1 cellular context compared by ENCODE assay signal in the genomic region with DNA sequence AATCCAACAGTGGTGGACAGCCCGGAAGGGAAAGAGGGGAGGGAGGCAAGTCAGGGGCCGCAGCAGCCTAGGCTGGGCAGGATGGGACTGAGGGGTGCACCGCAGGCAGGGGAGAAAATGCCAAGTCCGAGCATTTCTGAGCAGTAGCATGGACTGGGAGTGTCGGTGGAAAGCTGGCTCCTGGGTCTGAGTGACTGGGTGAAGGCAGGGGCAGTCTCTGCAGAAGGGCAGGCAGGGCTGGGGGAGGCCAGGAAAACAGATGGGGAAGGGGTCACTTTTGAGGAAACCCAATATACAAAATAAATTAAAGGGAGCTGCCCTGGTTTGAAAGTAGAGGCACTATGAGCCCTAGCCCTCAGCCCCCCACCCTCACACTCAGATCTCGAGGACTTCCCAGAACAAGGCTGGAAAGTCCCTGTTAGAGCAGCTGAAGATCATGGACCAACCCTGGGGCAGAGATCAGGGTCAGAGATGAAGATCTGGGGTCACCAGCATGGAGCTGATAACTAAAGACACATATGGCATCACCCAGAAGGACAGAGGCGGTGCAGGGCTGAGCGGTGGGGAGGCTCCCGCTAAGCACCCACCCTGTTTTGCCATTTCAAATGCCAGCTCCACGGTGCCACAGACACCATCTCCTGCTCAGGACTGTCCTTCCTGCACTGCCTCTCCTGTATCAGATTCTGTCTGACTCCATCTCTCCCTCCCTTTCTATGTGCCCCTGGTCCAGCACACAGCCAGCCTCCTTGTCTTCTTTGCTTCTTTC.
TF ChIP-seq lines count a peak whose summit lies in the region.

No MANE protein-coding gene starts in this region.

TF ChIP-seq in SK-N-SH treated with all-trans-retinoic acid at 6 μM for 48 hours, 23 proteins besides CTCF, POLR2A, EP300 and RAD21 (continued from another document):
- TF ChIP-seq, protein P1, sequence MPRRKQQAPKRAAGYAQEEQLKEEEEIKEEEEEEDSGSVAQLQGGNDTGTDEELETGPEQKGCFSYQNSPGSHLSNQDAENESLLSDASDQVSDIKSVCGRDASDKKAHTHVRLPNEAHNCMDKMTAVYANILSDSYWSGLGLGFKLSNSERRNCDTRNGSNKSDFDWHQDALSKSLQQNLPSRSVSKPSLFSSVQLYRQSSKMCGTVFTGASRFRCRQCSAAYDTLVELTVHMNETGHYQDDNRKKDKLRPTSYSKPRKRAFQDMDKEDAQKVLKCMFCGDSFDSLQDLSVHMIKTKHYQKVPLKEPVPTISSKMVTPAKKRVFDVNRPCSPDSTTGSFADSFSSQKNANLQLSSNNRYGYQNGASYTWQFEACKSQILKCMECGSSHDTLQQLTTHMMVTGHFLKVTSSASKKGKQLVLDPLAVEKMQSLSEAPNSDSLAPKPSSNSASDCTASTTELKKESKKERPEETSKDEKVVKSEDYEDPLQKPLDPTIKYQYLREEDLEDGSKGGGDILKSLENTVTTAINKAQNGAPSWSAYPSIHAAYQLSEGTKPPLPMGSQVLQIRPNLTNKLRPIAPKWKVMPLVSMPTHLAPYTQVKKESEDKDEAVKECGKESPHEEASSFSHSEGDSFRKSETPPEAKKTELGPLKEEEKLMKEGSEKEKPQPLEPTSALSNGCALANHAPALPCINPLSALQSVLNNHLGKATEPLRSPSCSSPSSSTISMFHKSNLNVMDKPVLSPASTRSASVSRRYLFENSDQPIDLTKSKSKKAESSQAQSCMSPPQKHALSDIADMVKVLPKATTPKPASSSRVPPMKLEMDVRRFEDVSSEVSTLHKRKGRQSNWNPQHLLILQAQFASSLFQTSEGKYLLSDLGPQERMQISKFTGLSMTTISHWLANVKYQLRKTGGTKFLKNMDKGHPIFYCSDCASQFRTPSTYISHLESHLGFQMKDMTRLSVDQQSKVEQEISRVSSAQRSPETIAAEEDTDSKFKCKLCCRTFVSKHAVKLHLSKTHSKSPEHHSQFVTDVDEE (CRISPR knock-in tag; IDR thresholded peaks at IDR 0.05) = no peak
- no peak for TF ChIP-seq ISL1 (CRISPR knock-in tag; IDR thresholded peaks at IDR 0.05)
- no peak for TF ChIP-seq TOX (CRISPR knock-in tag; IDR thresholded peaks at IDR 0.05; ENCODE audit: borderline replicate concordance)
- TF ChIP-seq, protein P2, sequence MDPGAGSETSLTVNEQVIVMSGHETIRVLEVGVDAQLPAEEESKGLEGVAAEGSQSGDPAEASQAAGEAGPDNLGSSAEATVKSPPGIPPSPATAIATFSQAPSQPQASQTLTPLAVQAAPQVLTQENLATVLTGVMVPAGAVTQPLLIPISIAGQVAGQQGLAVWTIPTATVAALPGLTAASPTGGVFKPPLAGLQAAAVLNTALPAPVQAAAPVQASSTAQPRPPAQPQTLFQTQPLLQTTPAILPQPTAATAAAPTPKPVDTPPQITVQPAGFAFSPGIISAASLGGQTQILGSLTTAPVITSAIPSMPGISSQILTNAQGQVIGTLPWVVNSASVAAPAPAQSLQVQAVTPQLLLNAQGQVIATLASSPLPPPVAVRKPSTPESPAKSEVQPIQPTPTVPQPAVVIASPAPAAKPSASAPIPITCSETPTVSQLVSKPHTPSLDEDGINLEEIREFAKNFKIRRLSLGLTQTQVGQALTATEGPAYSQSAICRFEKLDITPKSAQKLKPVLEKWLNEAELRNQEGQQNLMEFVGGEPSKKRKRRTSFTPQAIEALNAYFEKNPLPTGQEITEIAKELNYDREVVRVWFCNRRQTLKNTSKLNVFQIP (CRISPR knock-in tag; IDR thresholded peaks at IDR 0.05; ENCODE audit: borderline replicate concordance, low read depth) = no peak
- TF ChIP-seq, protein P3, sequence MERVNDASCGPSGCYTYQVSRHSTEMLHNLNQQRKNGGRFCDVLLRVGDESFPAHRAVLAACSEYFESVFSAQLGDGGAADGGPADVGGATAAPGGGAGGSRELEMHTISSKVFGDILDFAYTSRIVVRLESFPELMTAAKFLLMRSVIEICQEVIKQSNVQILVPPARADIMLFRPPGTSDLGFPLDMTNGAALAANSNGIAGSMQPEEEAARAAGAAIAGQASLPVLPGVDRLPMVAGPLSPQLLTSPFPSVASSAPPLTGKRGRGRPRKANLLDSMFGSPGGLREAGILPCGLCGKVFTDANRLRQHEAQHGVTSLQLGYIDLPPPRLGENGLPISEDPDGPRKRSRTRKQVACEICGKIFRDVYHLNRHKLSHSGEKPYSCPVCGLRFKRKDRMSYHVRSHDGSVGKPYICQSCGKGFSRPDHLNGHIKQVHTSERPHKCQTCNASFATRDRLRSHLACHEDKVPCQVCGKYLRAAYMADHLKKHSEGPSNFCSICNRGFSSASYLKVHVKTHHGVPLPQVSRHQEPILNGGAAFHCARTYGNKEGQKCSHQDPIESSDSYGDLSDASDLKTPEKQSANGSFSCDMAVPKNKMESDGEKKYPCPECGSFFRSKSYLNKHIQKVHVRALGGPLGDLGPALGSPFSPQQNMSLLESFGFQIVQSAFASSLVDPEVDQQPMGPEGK (CRISPR knock-in tag; IDR thresholded peaks at IDR 0.05; ENCODE audit: borderline replicate concordance) = no peak
- no peak for TF ChIP-seq BACH2 (CRISPR knock-in tag; IDR thresholded peaks at IDR 0.05; ENCODE audit: borderline replicate concordance)
- no peak for TF ChIP-seq ESRRG (CRISPR knock-in tag; IDR thresholded peaks at IDR 0.05)
- no peak for TF ChIP-seq GLIS3 (CRISPR knock-in tag; IDR thresholded peaks at IDR 0.05)
